ENCODE assay signal across 8 cellular contexts in genomic region chr14:100076133-100076532, GRCh38. TPM values are rescaled to one million over a fixed set of nuclear protein-coding genes. Genes with fewer than 3 reads are reported as not detected.
A peak's percentile ranks its signal among the peaks of the same experiment; 100 is the strongest.
DNase-seq lines count a peak whose midpoint lies in the region; ATAC-seq and TF ChIP-seq lines count a peak whose summit lies in the region.

No MANE protein-coding gene starts in this region.

- H3K4me3 ChIP-seq in fibroblast of mammary gland (ENCODE audit: control insufficient read depth, low read depth, low read length) (no peak overlapping the region), psoas muscle (no peak overlapping the region)

- H3K27ac ChIP-seq in psoas muscle, result peak overlapping the region; percentile 23

- peak; percentile 37 for ATAC-seq in HG03280 (IDR thresholded peaks at IDR 0.05; ENCODE audit: unreplicated experiment)
- ATAC-seq in psoas muscle, result peak in 1 of 4 donors; percentile 45
- ATAC-seq in GM19467 (IDR thresholded peaks at IDR 0.05; ENCODE audit: unreplicated experiment), result no peak

- H3K27me3 ChIP-seq in psoas muscle (ENCODE audit: insufficient read depth in 3 of 3, low read length in 2 of 3), result no peaks in the 10 kb centered on the region

- no peaks in the 10 kb centered on the region for H3K9me3 ChIP-seq in psoas muscle

- WGBS in psoas muscle, 3 donors, result 80 to 90% (median 90%) methylated on average over 5 of the region's 5 CpGs

- H3K36me3 ChIP-seq in psoas muscle (ENCODE audit: insufficient read depth in 1 of 2, low read depth in 1 of 2), result no peaks in the 10 kb centered on the region

- peak; percentile 35 for TF ChIP-seq CTCF in fibroblast of mammary gland (conservative IDR thresholded peaks at IDR 0.05; ENCODE audit: control insufficient read depth, insufficient read depth, low read depth, low read length)
- no peak for TF ChIP-seq CTCF in psoas muscle (IDR thresholded peaks at IDR 0.05)

- H3K4me1 ChIP-seq in psoas muscle, result no peaks in the 10 kb centered on the region

- intact Hi-C loops in psoas muscle (cut with DNase I), result no loop called here

- DNase-seq in EH (ENCODE audit: low read depth) (peak; percentile 62), UCSD-AML1 (lab: John Stamatoyannopoulos, UW; ENCODE audit: unreplicated experiment) (peak; percentile 80), fibroblast of mammary gland (ENCODE audit: low read depth) (peak; percentile 57), psoas muscle (peak in 1 of 2 donors; percentile 32), NCI-H345 (lab: John Stamatoyannopoulos, UW) (no peak), cerebellar nuclear complex (lab: John Stamatoyannopoulos, UW) (no peak)

RNA-seq across cellular contexts. Expression of gene EVL, which starts 10.9 kb away (rescaled TPM):
- 10 to 100 TPM; 14.9 to 30.4 (median 25.0) TPM for total RNA-seq in psoas muscle
- polyA plus RNA-seq in psoas muscle, result 10 to 100 TPM in 2 of 3 donors, 1 to 10 TPM in 1; 9.6 to 17.1 (median 10.6) TPM

Comparison
In these comparisons a context has a peak if more than half of its experiments do, and no peak if none do; other contexts are left out.
1. DNase-seq: peak in EH (single experiment), UCSD-AML1 (single experiment) and fibroblast of mammary gland (single experiment); none in NCI-H345 (single experiment) and cerebellar nuclear complex (0 of 2).